Comparison of ENCODE assay signal across 8 cellular contexts in genomic region chr10:50621981-50622496, GRCh38. TPM values are rescaled to one million over a fixed set of nuclear protein-coding genes. Genes with fewer than 3 reads are reported as not detected.
DNase-seq lines count a peak whose midpoint lies in the region; ATAC-seq and TF ChIP-seq lines count a peak whose summit lies in the region.

No MANE protein-coding gene starts in this region.

- DNase-seq in DMS 273 treated with DMSO at 0.1 percent for 48 hours (lab: John Stamatoyannopoulos, UW) (peak; percentile 72), HUDEP-2 (lab: John Stamatoyannopoulos, UW; ENCODE audit: unreplicated experiment in 76 of 76) (peak in 75 of 76 experiments; percentile 14 to 96 (median 79)), RWPE2 (ENCODE audit: low spot score) (peak; percentile 94), neuronal stem cell (ENCODE audit: low spot score) (peak; percentile 39)
- DNase-seq in activated naive CD4-positive, alpha-beta T cell treated with anti-CD3 and anti-CD28 coated beads for 36 hours = peak; percentile 72

- H3K36me3 Mint-ChIP-seq in activated naive CD4-positive, alpha-beta T cell treated with anti-CD3 and anti-CD28 coated beads for 36 hours (ENCODE audit: low read depth) = no peaks in the 10 kb centered on the region

- peak overlapping the region; percentile 59 for H3K4me3 ChIP-seq in RWPE2 (ENCODE audit: severe bottlenecking)
- H3K4me3 ChIP-seq in gastroesophageal sphincter = peak overlapping the region; percentile 68 to 87
- peak overlapping the region; percentile 97 for H3K4me3 ChIP-seq in neuronal stem cell (ENCODE audit: low read length in 2 of 2)
- peak overlapping the region; percentile 90 for H3K4me3 ChIP-seq in thymus (ENCODE audit: low read length)

- H3K4me1 Mint-ChIP-seq in activated naive CD4-positive, alpha-beta T cell treated with anti-CD3 and anti-CD28 coated beads for 36 hours (ENCODE audit: low read depth) = peaks cover 46% of the 10 kb centered on the region

- H4K91ac ChIP-seq in neuronal stem cell (ENCODE audit: low read depth, low read length, poor library complexity) = no peak overlapping the region

- H3K4me3 Mint-ChIP-seq in activated naive CD4-positive, alpha-beta T cell treated with anti-CD3 and anti-CD28 coated beads for 36 hours = peak overlapping the region; percentile 88

- peak; percentile 25 for ATAC-seq in GM21390 (IDR thresholded peaks at IDR 0.05; ENCODE audit: unreplicated experiment)
- peak; percentile 57 for ATAC-seq in RWPE2 (ENCODE audit: low read depth)
- peak; percentile 72 for ATAC-seq in gastroesophageal sphincter

- peak in 1 of 2 donors; percentile 28 for TF ChIP-seq POLR2A in gastroesophageal sphincter (IDR thresholded peaks at IDR 0.05)

- no peak overlapping the region for H3K14ac ChIP-seq in neuronal stem cell (ENCODE audit: low read length)

- no peaks in the 10 kb centered on the region for H3K9me3 ChIP-seq in RWPE2 (ENCODE audit: severe bottlenecking)
- no peaks in the 10 kb centered on the region for H3K9me3 ChIP-seq in gastroesophageal sphincter
- no peaks in the 10 kb centered on the region for H3K9me3 ChIP-seq in neuronal stem cell (replicated peaks in 1 of 2; ENCODE audit: control insufficient read depth in 2 of 2, insufficient read depth in 1 of 2, low read depth in 1 of 2, low read length in 2 of 2)
- no peaks in the 10 kb centered on the region for H3K9me3 ChIP-seq in thymus (ENCODE audit: control insufficient read depth)

- no peaks in the 10 kb centered on the region for H3K27me3 Mint-ChIP-seq in activated naive CD4-positive, alpha-beta T cell treated with anti-CD3 and anti-CD28 coated beads for 36 hours (ENCODE audit: low read depth)

- no peak overlapping the region for H2BK12ac ChIP-seq in neuronal stem cell (ENCODE audit: low read length)

- no peaks in the 10 kb centered on the region for H3K27me3 ChIP-seq in RWPE2 (ENCODE audit: insufficient read depth, poor library complexity, severe bottlenecking)
- H3K27me3 ChIP-seq in gastroesophageal sphincter = no peaks in the 10 kb centered on the region
- peaks cover 0 to 3% (median 0%) of the 10 kb centered on the region in 3 experiments for H3K27me3 ChIP-seq in neuronal stem cell (ENCODE audit: control insufficient read depth in 3 of 3, insufficient read depth in 3 of 3, low read depth in 1 of 3, low read length in 3 of 3)
- H3K27me3 ChIP-seq in thymus (ENCODE audit: control insufficient read depth, insufficient read depth) = no peaks in the 10 kb centered on the region

- peak overlapping the region; percentile 39 for H3K9ac ChIP-seq in neuronal stem cell (ENCODE audit: low read depth, low read length, poor library complexity)

- no peak overlapping the region for H3K4ac ChIP-seq in neuronal stem cell (ENCODE audit: low read length)

- TF ChIP-seq EP300 in gastroesophageal sphincter (IDR thresholded peaks at IDR 0.05) = no peak

- intact Hi-C loops in activated naive CD4-positive, alpha-beta T cell treated with anti-CD3 and anti-CD28 coated beads for 36 hours (cut with micrococcal nuclease) = loop anchor here (1.0 to 10.0 kb wide), 6 partner anchors 31 to 679 kb away; partner anchors contain the start of genes PARG and TIMM23B

- CTCF ChIA-PET in activated naive CD4-positive, alpha-beta T cell treated with anti-CD3 and anti-CD28 coated beads for 36 hours (lab: Charles Lee) = interaction anchor here (0.5 to 1.6 kb wide), 7 partner anchors 16 to 411 kb away, joined by 3 to 6 read pairs (median 3); no protein-coding TSS in a partner anchor

- H3K9me3 Mint-ChIP-seq in activated naive CD4-positive, alpha-beta T cell treated with anti-CD3 and anti-CD28 coated beads for 36 hours = no peaks in the 10 kb centered on the region

- peak overlapping the region; percentile 84 for H3K27ac Mint-ChIP-seq in activated naive CD4-positive, alpha-beta T cell treated with anti-CD3 and anti-CD28 coated beads for 36 hours

- peak overlapping the region; percentile 100 for H2AFZ ChIP-seq in neuronal stem cell (ENCODE audit: low read length)

- H3K36me3 ChIP-seq in RWPE2 (ENCODE audit: low read depth) = no peaks in the 10 kb centered on the region
- no peaks in the 10 kb centered on the region for H3K36me3 ChIP-seq in gastroesophageal sphincter
- H3K36me3 ChIP-seq in neuronal stem cell (replicated peaks in 1 of 2; ENCODE audit: control insufficient read depth in 2 of 2, insufficient read depth in 2 of 2, low read length in 2 of 2) = no peaks in the 10 kb centered on the region
- H3K36me3 ChIP-seq in thymus (ENCODE audit: control insufficient read depth, insufficient read depth) = no peaks in the 10 kb centered on the region

- 0% methylated on average over 3 to 6 of the region's 17 CpGs for WGBS in gastroesophageal sphincter (ENCODE audit: low coverage in 1 of 2), 2 donors
- WGBS in neuronal stem cell (ENCODE audit: extremely low coverage in 2 of 2, insufficient read length in 2 of 2, insufficient replicate concordance in 1 of 2), 2 donors = no CpG with 5 or more reads among the region's 17 CpGs
- under 1% methylated on average over 17 of the region's 17 CpGs for WGBS in thymus

- H3K18ac ChIP-seq in neuronal stem cell (ENCODE audit: low read length) = no peak overlapping the region

- H3K79me1 ChIP-seq in neuronal stem cell (ENCODE audit: low read depth, low read length) = no peaks in the 10 kb centered on the region

- H3K4me1 ChIP-seq in RWPE2 (ENCODE audit: insufficient read depth, poor library complexity, severe bottlenecking) (peaks cover 20% of the 10 kb centered on the region), gastroesophageal sphincter (peaks cover 0 to 49% (median 20%) of the 10 kb centered on the region in 3 donors), neuronal stem cell (ENCODE audit: control insufficient read depth in 2 of 2, insufficient read depth in 1 of 2, low read depth in 1 of 2, low read length in 2 of 2) (peaks cover 2 to 6% of the 10 kb centered on the region in 2 donors), thymus (ENCODE audit: control insufficient read depth, insufficient read depth, low read length) (peaks cover 10% of the 10 kb centered on the region)

- TF ChIP-seq CTCF in RWPE2 (IDR thresholded peaks at IDR 0.05; ENCODE audit: poor library complexity, severe bottlenecking) = peak; percentile 27
- peak in 1 of 4 experiments; percentile 31 for TF ChIP-seq CTCF in gastroesophageal sphincter (IDR thresholded peaks at IDR 0.05)

- H4K8ac ChIP-seq in neuronal stem cell (ENCODE audit: low read depth, low read length) = no peak overlapping the region

- H2BK5ac ChIP-seq in neuronal stem cell (ENCODE audit: low read length) = no peak overlapping the region

- H3K27ac ChIP-seq in RWPE2 (ENCODE audit: poor library complexity, severe bottlenecking) (peak overlapping the region; percentile 85), gastroesophageal sphincter (peak overlapping the region; percentile 94 to 98 (median 96)), neuronal stem cell (replicated peaks; ENCODE audit: low read length) (no peak overlapping the region), thymus (ENCODE audit: low read depth) (peak overlapping the region; percentile 98)

- peak overlapping the region; percentile 56 for H3K23ac ChIP-seq in neuronal stem cell (ENCODE audit: low read depth, low read length, poor library complexity)

- H2AK5ac ChIP-seq in neuronal stem cell (ENCODE audit: low read depth, low read length) = no peak overlapping the region

- peak overlapping the region; percentile 93 for H3K4me2 ChIP-seq in neuronal stem cell (ENCODE audit: insufficient read depth, low read length, poor library complexity, severe bottlenecking)

- no peak overlapping the region for H2BK15ac ChIP-seq in neuronal stem cell (ENCODE audit: low read length)

- H2BK120ac ChIP-seq in neuronal stem cell (ENCODE audit: low read depth, low read length) = no peak overlapping the region

RNA-seq across cellular contexts. Expression of gene SGMS1, which starts 1.7 kb away (rescaled TPM):
- total RNA-seq in activated naive CD4-positive, alpha-beta T cell treated with anti-CD3 and anti-CD28 coated beads for 36 hours = 1 to 10 TPM; 8.1 to 8.8 TPM
- 100 to 1,000 TPM in 1 of 4 donors, 10 to 100 TPM in 3; 57.7 to 116 (median 66.1) TPM for total RNA-seq in gastroesophageal sphincter
- 3.8 TPM for polyA plus RNA-seq in neuronal stem cell (2013, experiment 1 of 2)
- polyA plus RNA-seq in neuronal stem cell (2013, experiment 2 of 2) = 3.9 TPM
- polyA plus RNA-seq in thymus = 14.7 TPM

Comparison
In these comparisons a context has a peak if more than half of its experiments do, and no peak if none do; other contexts are left out.
1. DNase-seq: peak in every context shown above with its lines; median percentile 94 in RWPE2; 79 in HUDEP-2; 72 in DMS 273 treated with DMSO at 0.1 percent for 48 hours; 72 in activated naive CD4-positive, alpha-beta T cell treated with anti-CD3 and anti-CD28 coated beads for 36 hours; 39 in neuronal stem cell.
2. RNA of gene SGMS1, which starts 1.7 kb away (total RNA-seq): 57.7 to 116 TPM in gastroesophageal sphincter; 8.1 to 8.8 TPM in activated naive CD4-positive, alpha-beta T cell treated with anti-CD3 and anti-CD28 coated beads for 36 hours; every median in the first group is over 4 times any median in the second.
3. Peak in every context shown above with its lines, with median percentiles within 50 percentile points of each other: ATAC-seq and H3K4me3 ChIP-seq.